20 cellular contexts compared by ENCODE assay signal in the genomic region with DNA sequence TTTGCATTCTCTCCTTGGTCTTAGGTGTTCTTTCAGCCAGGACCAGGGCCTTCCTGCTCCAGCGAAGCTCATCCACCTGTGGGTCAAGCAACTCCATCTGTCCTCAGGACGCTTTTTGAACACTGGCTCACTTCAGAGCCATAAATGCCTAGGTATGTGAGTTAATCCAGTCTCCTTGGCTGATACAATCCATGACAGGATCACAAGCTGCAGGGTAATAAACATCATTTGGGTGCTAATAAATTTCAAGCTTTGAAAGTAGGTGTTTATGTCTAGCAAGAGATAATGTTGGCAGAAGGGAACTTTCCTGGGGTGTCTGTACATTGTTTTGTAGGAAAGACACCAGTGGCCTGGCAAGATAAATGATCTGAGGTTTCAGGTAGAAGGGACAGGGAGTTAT.
DNase-seq lines count a peak whose midpoint lies in the region; ATAC-seq and TF ChIP-seq lines count a peak whose summit lies in the region.
"Had no signal": no experiment of that assay in that cellular context is flagged by ENCODE, and none has a peak within 500 bp of the region (broad histone marks: within the 10 kb centered on the region; RNA-seq: fewer than 3 reads in every experiment).

No MANE protein-coding gene starts in this region.

- H3K4me1 ChIP-seq in HEK293 (ENCODE audit: control insufficient read depth, insufficient read depth, low read length) (no peaks in the 10 kb centered on the region), trophoblast cell (ENCODE audit: control insufficient read depth in 1 of 2, insufficient read depth in 2 of 2, low read length in 2 of 2) (peaks cover 0 to 4% of the 10 kb centered on the region in 2 experiments)
- H3K4me1 ChIP-seq: Caco-2 had no signal

- no peak overlapping the region for H2AFZ ChIP-seq in trophoblast cell (ENCODE audit: insufficient read depth, low read length, poor library complexity)

- no peaks in the 10 kb centered on the region for H3K9me3 ChIP-seq in HEK293 (ENCODE audit: control insufficient read depth, insufficient read depth, low read depth, low read length)
- H3K9me3 ChIP-seq in trophoblast cell (ENCODE audit: insufficient read depth, low read depth, low read length), result no peaks in the 10 kb centered on the region
- H3K9me3 ChIP-seq: BLaER1, Caco-2 had no signal

- no peak overlapping the region for H3K4me2 ChIP-seq in trophoblast cell (ENCODE audit: low read length)
- H3K4me2 ChIP-seq: BLaER1 had no signal

- H3K23ac ChIP-seq in trophoblast cell (ENCODE audit: low read length), result no peak overlapping the region

- H3K27me3 ChIP-seq in trophoblast cell (ENCODE audit: insufficient read depth, low read length), result no peaks in the 10 kb centered on the region

- POLR2A ChIA-PET in HEK293 (lab: Yijun Ruan, JAX), result interaction anchor here (1.3 kb wide), 1 partner anchor 19 kb away, joined by 3 read pairs; no protein-coding TSS in a partner anchor

- no peaks in the 10 kb centered on the region for H3K79me2 ChIP-seq in trophoblast cell (ENCODE audit: control insufficient read depth, insufficient read depth, low read length, poor library complexity)

- H3K14ac ChIP-seq in trophoblast cell (ENCODE audit: low read length), result no peak overlapping the region

- peak overlapping the region; percentile 77 for H2BK5ac ChIP-seq in trophoblast cell (ENCODE audit: low read depth, low read length, poor library complexity)

- peak overlapping the region; percentile 33 for H4K91ac ChIP-seq in trophoblast cell (ENCODE audit: low read depth, low read length)

- TF ChIP-seq CTCF in HEK293 (tag by site-specific recombination; IDR thresholded peaks at IDR 0.05), result no peak

- H3K9ac ChIP-seq in trophoblast cell (ENCODE audit: low read length), result peak overlapping the region; percentile 42
- H3K9ac ChIP-seq: BLaER1 had no signal

- no peak overlapping the region for H4K8ac ChIP-seq in trophoblast cell (ENCODE audit: low read depth, low read length)

- no peak overlapping the region for H3K18ac ChIP-seq in trophoblast cell (ENCODE audit: low read length)

- peak; percentile 24 for DNase-seq in ELF-1 (ENCODE audit: low read depth, low spot score)
- DNase-seq in islet precursor cell, result peak; percentile 63
- no peak for DNase-seq in trophoblast cell
- DNase-seq in NCI-H187 treated with DMSO at 0.1 percent for 48 hours (lab: John Stamatoyannopoulos, UW), result no peak
- no peak for DNase-seq in NCI-H2227 treated with DMSO at 0.1 percent for 48 hours (lab: John Stamatoyannopoulos, UW)
- no peak for DNase-seq in activated naive CD4-positive, alpha-beta T cell treated with anti-CD3 and anti-CD28 coated beads, Interleukin-2, amount 50 U/mL, for 16 hours
- DNase-seq: Caco-2; CD4-positive, CD25-positive, alpha-beta regulatory T cell; CD8-positive, alpha-beta T cell; DMS153; DND-41; GDM1; H9; HFFc6 had no signal

- peak overlapping the region; percentile 27 for H2BK12ac ChIP-seq in trophoblast cell (ENCODE audit: low read length)

- H3K36me3 ChIP-seq in HEK293 (ENCODE audit: control insufficient read depth in 2 of 2, insufficient read depth in 1 of 2, low read length in 2 of 2), result no peaks in the 10 kb centered on the region
- H3K36me3 ChIP-seq in trophoblast cell (ENCODE audit: control insufficient read depth in 1 of 2, insufficient read depth in 2 of 2, low read length in 2 of 2), result no peaks in the 10 kb centered on the region
- H3K36me3 ChIP-seq: BLaER1 had no signal

- H3K79me1 ChIP-seq in trophoblast cell (ENCODE audit: low read length), result peaks cover 6% of the 10 kb centered on the region

- no peak overlapping the region for H3K4me3 ChIP-seq in HEK293 (ENCODE audit: low read depth, low read length)
- no peak overlapping the region for H3K4me3 ChIP-seq in trophoblast cell (ENCODE audit: low read depth, low read length)
- H3K4me3 ChIP-seq: BLaER1, GM12878 had no signal

- no peak overlapping the region for H2AK5ac ChIP-seq in trophoblast cell (ENCODE audit: low read length)

- H3K27ac ChIP-seq in HEK293 (ENCODE audit: extremely low read depth, low read depth, low read length) (no peak overlapping the region), trophoblast cell (ENCODE audit: low read depth, low read length) (peak overlapping the region; percentile 61)
- H3K27ac ChIP-seq: BLaER1, C4-2B had no signal

- CTCF ChIA-PET in HEK293 (lab: Yijun Ruan, JAX), result no interaction called here

- H4K12ac ChIP-seq in trophoblast cell (ENCODE audit: low read depth, low read length), result no peak overlapping the region

- peak overlapping the region; percentile 31 for H2BK120ac ChIP-seq in trophoblast cell (ENCODE audit: insufficient read depth, low read length, poor library complexity)

- no CpG with 5 or more reads among the region's 2 CpGs for WGBS in trophoblast cell (ENCODE audit: extremely low coverage, insufficient coverage, insufficient read length)

- no peak for ATAC-seq in GM19324 (IDR thresholded peaks at IDR 0.05; ENCODE audit: low FRiP score, unreplicated experiment)
- ATAC-seq: CD8-positive, alpha-beta T cell; GM12878; HCT116 had no signal

- no peak overlapping the region for H3K4ac ChIP-seq in trophoblast cell (ENCODE audit: low read depth, low read length)

TF ChIP-seq in HEK293, 187 proteins besides CTCF, POLR2A, EP300 and RAD21:
- TF ChIP-seq SCRT2 (tag by site-specific recombination; IDR thresholded peaks at IDR 0.05), result 0 out of 2 replicates have a peak, but pooled peaks have one; percentile 17
- TF ChIP-seq ZNF692 (tag by site-specific recombination; IDR thresholded peaks at IDR 0.05), result no peak

Comparison
In these comparisons a context has a peak if more than half of its experiments do, and no peak if none do; other contexts are left out.
1. DNase-seq: peak in ELF-1 (single experiment) and islet precursor cell (single experiment); none in trophoblast cell (0 of 2), NCI-H187 treated with DMSO at 0.1 percent for 48 hours (single experiment), NCI-H2227 treated with DMSO at 0.1 percent for 48 hours (single experiment) and activated naive CD4-positive, alpha-beta T cell treated with anti-CD3 and anti-CD28 coated beads, Interleukin-2, amount 50 U/mL, for 16 hours (single experiment).